ENCODE assay signal across 8 cellular contexts in the genomic region with DNA sequence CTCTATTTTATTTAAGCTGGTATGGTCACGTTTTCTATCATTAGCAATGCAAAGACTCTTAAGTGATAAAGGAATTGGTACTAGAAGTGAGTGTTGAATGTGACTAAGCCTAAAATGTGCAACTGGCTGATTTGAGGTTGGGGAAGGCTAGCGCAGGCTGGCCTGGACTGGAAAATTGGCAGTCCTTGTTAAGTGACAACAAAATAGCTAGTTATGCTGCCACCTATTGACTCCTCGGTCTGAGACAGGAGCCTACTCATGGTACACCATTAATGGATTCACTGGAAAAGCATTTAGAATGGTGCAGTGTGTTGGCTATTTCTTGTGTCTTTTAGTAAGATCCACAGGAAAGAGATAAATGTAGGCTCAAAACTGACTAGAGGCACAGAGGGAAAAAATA. TPM values are rescaled to one million over a fixed set of nuclear protein-coding genes. Genes with fewer than 3 reads are reported as not detected.
DNase-seq lines count a peak whose midpoint lies in the region; ATAC-seq and TF ChIP-seq lines count a peak whose summit lies in the region.

No MANE protein-coding gene starts in this region.

- DNase-seq in DMS53 (lab: John Stamatoyannopoulos, UW) (peak; percentile 77), NCI-H2227 (lab: John Stamatoyannopoulos, UW; ENCODE audit: unreplicated experiment) (peak; percentile 85), fibroblast of gingiva (ENCODE audit: low read depth) (peak; percentile 74), neuronal stem cell (ENCODE audit: low spot score) (peak; percentile 17), coronary artery (ENCODE audit: low spot score) (no peak)
- peak; percentile 52 for DNase-seq in activated CD8-positive, alpha-beta memory T cell treated with anti-CD3 and anti-CD28 coated beads, Interleukin-2, amount 50 U/mL, for 4 hours

- H2BK15ac ChIP-seq in neuronal stem cell (ENCODE audit: low read length): no peak overlapping the region

- H3K79me1 ChIP-seq in neuronal stem cell (ENCODE audit: low read depth, low read length): no peaks in the 10 kb centered on the region

- H2BK5ac ChIP-seq in neuronal stem cell (ENCODE audit: low read length): no peak overlapping the region

- no peak overlapping the region for H4K91ac ChIP-seq in neuronal stem cell (ENCODE audit: low read depth, low read length, poor library complexity)

- peak overlapping the region; percentile 39 for H2AFZ ChIP-seq in neuronal stem cell (ENCODE audit: low read length)

- H2AK5ac ChIP-seq in neuronal stem cell (ENCODE audit: low read depth, low read length): no peak overlapping the region

- H2BK12ac ChIP-seq in neuronal stem cell (ENCODE audit: low read length): no peak overlapping the region

- no peak for TF ChIP-seq CTCF in coronary artery (IDR thresholded peaks at IDR 0.05)

- H3K18ac ChIP-seq in neuronal stem cell (ENCODE audit: low read length): no peak overlapping the region

- no peak overlapping the region for H3K14ac ChIP-seq in neuronal stem cell (ENCODE audit: low read length)

- no peak overlapping the region for H2BK120ac ChIP-seq in neuronal stem cell (ENCODE audit: low read depth, low read length)

- no peak overlapping the region for H3K4ac ChIP-seq in neuronal stem cell (ENCODE audit: low read length)

- peaks cover 0 to 7% of the 10 kb centered on the region in 2 donors for H3K9me3 ChIP-seq in neuronal stem cell (replicated peaks in 1 of 2; ENCODE audit: control insufficient read depth in 2 of 2, insufficient read depth in 1 of 2, low read depth in 1 of 2, low read length in 2 of 2)

- H3K4me1 ChIP-seq in neuronal stem cell (ENCODE audit: control insufficient read depth in 2 of 2, insufficient read depth in 1 of 2, low read depth in 1 of 2, low read length in 2 of 2): peaks cover 1 to 6% of the 10 kb centered on the region in 2 donors

- H3K4me2 ChIP-seq in neuronal stem cell (ENCODE audit: insufficient read depth, low read length, poor library complexity, severe bottlenecking): no peak overlapping the region

- H3K36me3 ChIP-seq in neuronal stem cell (replicated peaks in 1 of 2; ENCODE audit: control insufficient read depth in 2 of 2, insufficient read depth in 2 of 2, low read length in 2 of 2): peaks cover 3 to 4% of the 10 kb centered on the region in 2 donors

- no CpG with 5 or more reads among the region's 3 CpGs for WGBS in neuronal stem cell (ENCODE audit: extremely low coverage in 2 of 2, insufficient read length in 2 of 2, insufficient replicate concordance in 1 of 2), 2 donors

- H3K23ac ChIP-seq in neuronal stem cell (ENCODE audit: low read depth, low read length, poor library complexity): no peak overlapping the region

- no peaks in the 10 kb centered on the region for H3K27me3 ChIP-seq in neuronal stem cell (ENCODE audit: control insufficient read depth in 3 of 3, insufficient read depth in 3 of 3, low read depth in 1 of 3, low read length in 3 of 3)

- peak; percentile 32 for ATAC-seq in GM21737 (IDR thresholded peaks at IDR 0.05; ENCODE audit: unreplicated experiment)
- no peak for ATAC-seq in GM18505 (IDR thresholded peaks at IDR 0.05; ENCODE audit: unreplicated experiment)

- H3K27ac ChIP-seq in neuronal stem cell (replicated peaks; ENCODE audit: low read length) (no peak overlapping the region), coronary artery (no peak overlapping the region)

- TF ChIP-seq POLR2A in GM18505 (IDR thresholded peaks at IDR 0.05; ENCODE audit: borderline replicate concordance, extremely low read depth, insufficient read depth, insufficient read length): no peak

- no peak overlapping the region for H3K9ac ChIP-seq in neuronal stem cell (ENCODE audit: low read depth, low read length, poor library complexity)

- no peak overlapping the region for H4K8ac ChIP-seq in neuronal stem cell (ENCODE audit: low read depth, low read length)

- H3K4me3 ChIP-seq in neuronal stem cell (ENCODE audit: low read length in 2 of 2) (no peak overlapping the region), coronary artery (no peak overlapping the region)

RNA-seq across cellular contexts. Expression of gene WIPF1, which starts 5.7 kb away (rescaled TPM):
- 20.8 TPM for polyA plus RNA-seq in neuronal stem cell (2013, experiment 1 of 2)
- polyA plus RNA-seq in neuronal stem cell (2013, experiment 2 of 2): 21.6 TPM
